7 cellular contexts compared by ENCODE assay signal in genomic region chr21:20302084-20302483, GRCh38.
"Had no signal": no experiment of that assay in that cellular context is flagged by ENCODE, and none has a peak within 500 bp of the region (broad histone marks: within the 10 kb centered on the region; RNA-seq: fewer than 3 reads in every experiment).

No MANE protein-coding gene starts in this region.

- FAIRE-seq: HepG2, HTR-8/SVneo had no signal

- H3K9ac ChIP-seq: KMS-11 had no signal

- DNase-seq: IMR-90, KBM-7, KG1 had no signal

- H3K4me2 ChIP-seq: KMS-11 had no signal

- H3K27ac ChIP-seq: HL-60, KMS-11 had no signal

- ATAC-seq: HepG2 had no signal
